Comparison of ENCODE assay signal across 16 cellular contexts in the genomic region with DNA sequence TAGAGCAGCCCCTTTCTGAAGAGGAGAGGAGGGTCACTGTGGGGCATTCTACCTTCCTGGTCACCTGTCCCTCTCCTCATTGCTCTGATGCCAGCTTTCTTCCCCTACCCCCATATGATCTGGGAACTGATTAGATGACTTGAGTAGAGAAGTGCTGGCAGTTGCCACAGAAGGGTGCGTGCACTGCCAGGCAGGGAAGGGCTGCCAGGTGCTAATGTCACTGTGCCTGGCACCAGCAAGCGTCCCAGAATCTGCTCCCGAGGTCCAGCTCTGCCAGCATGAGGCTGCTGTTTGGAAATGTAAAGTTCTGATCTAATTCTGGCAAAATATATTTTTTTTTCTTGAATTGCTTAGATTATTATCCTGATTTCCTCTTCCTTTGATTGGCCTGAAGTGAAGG. TPM values are rescaled to one million over a fixed set of nuclear protein-coding genes. Genes with fewer than 3 reads are reported as not detected.
DNase-seq lines count a peak whose midpoint lies in the region; ATAC-seq and TF ChIP-seq lines count a peak whose summit lies in the region.
"Had no signal": no experiment of that assay in that cellular context is flagged by ENCODE, and none has a peak within 500 bp of the region (broad histone marks: within the 10 kb centered on the region; RNA-seq: fewer than 3 reads in every experiment).

No MANE protein-coding gene starts in this region.

- H3K27ac ChIP-seq in breast epithelium (peak overlapping the region; percentile 68 to 78), esophagus muscularis mucosa (replicated peaks in 1 of 4) (peak overlapping the region; percentile 9 to 67 (median 54)), tibial artery (peak overlapping the region; percentile 59 to 69)
- H3K27ac ChIP-seq: suprapubic skin had no signal

- DNase-seq in breast epithelium (ENCODE audit: low spot score in 2 of 2) (peak in 1 of 2 donors; percentile 23), MCF 10A (ENCODE audit: unreplicated experiment) (no peak), esophagus muscularis mucosa (ENCODE audit: extremely low spot score) (no peak), myocyte (ENCODE audit: low read depth) (peak; percentile 19), tibial artery (peak; percentile 20 to 82)
- no peak for DNase-seq in activated naive CD4-positive, alpha-beta T cell treated with anti-CD3 and anti-CD28 coated beads, Interleukin-2, amount 50 U/mL, for 72 hours (ENCODE audit: low spot score in 2 of 2)
- DNase-seq: activated CD4-positive, alpha-beta T cell treated with anti-CD3 and anti-CD28 coated beads, Interleukin-2, amount 50 U/mL, for 4 hours; effector memory CD8-positive, alpha-beta T cell; naive thymus-derived CD4-positive, alpha-beta T cell; NCI-H510A treated with DMSO at 0.1 percent for 48 hours; SHP77; T-cell had no signal

- H3K4me3 ChIP-seq in breast epithelium (no peak overlapping the region), esophagus muscularis mucosa (no peak overlapping the region), tibial artery (no peak overlapping the region)
- H3K4me3 ChIP-seq: suprapubic skin had no signal

- no peak overlapping the region for H3K4me3 Mint-ChIP-seq in MCF 10A (ENCODE audit: unreplicated experiment)
- H3K4me3 Mint-ChIP-seq: CD14-positive monocyte; effector memory CD8-positive, alpha-beta T cell; naive thymus-derived CD4-positive, alpha-beta T cell; T-cell had no signal

- CTCF ChIA-PET in MCF 10A (lab: Yijun Ruan, JAX) = interaction anchor here (0.6 to 1.5 kb wide), 4 partner anchors 14 to 881 kb away, joined by 3 to 4 read pairs (median 3); no protein-coding TSS in a partner anchor

- TF ChIP-seq POLR2A in breast epithelium (IDR thresholded peaks at IDR 0.05) = no peak
- no peak for TF ChIP-seq POLR2A in esophagus muscularis mucosa (IDR thresholded peaks at IDR 0.05; ENCODE audit: low read depth)

- H3K36me3 Mint-ChIP-seq in MCF 10A (ENCODE audit: insufficient read depth, unreplicated experiment) = no peaks in the 10 kb centered on the region
- no peaks in the 10 kb centered on the region for H3K36me3 Mint-ChIP-seq in activated naive CD4-positive, alpha-beta T cell treated with anti-CD3 and anti-CD28 coated beads, Interleukin-2, amount 50 U/mL, for 72 hours
- H3K36me3 Mint-ChIP-seq: CD14-positive monocyte; naive thymus-derived CD4-positive, alpha-beta T cell; T-cell had no signal

- POLR2A ChIA-PET in MCF 10A (lab: Yijun Ruan, JAX) = interaction anchor here (0.6 kb wide), 1 partner anchor 263 kb away, joined by 4 read pairs; no protein-coding TSS in a partner anchor

- no peaks in the 10 kb centered on the region for H3K27me3 ChIP-seq in breast epithelium
- H3K27me3 ChIP-seq in esophagus muscularis mucosa = no peaks in the 10 kb centered on the region
- H3K27me3 ChIP-seq in tibial artery = no peaks in the 10 kb centered on the region
- H3K27me3 ChIP-seq: suprapubic skin had no signal

- ATAC-seq in GM18867 (IDR thresholded peaks at IDR 0.05; ENCODE audit: unreplicated experiment) (no peak), HG02623 (IDR thresholded peaks at IDR 0.05; ENCODE audit: unreplicated experiment) (no peak)
- ATAC-seq in activated naive CD4-positive, alpha-beta T cell treated with anti-CD3 and anti-CD28 coated beads, Interleukin-2, amount 50 U/mL, for 72 hours = no peak
- ATAC-seq: effector memory CD8-positive, alpha-beta T cell; naive thymus-derived CD4-positive, alpha-beta T cell; T-cell had no signal

- intact Hi-C loops in breast epithelium (cut with DNase I; ENCODE audit: low total_unique reads) = no loop called here
- intact Hi-C loops in MCF 10A (cut with micrococcal nuclease) = no loop called here
- intact Hi-C loops in esophagus muscularis mucosa (cut with DNase I) = loop anchor here (5.0 kb wide), 1 partner anchor 52 kb away; the partner anchor contains the start of gene PPM1L
- intact Hi-C loops in tibial artery (cut with DNase I; ENCODE audit: low total_unique reads) = no loop called here

- H3K36me3 ChIP-seq in breast epithelium (no peaks in the 10 kb centered on the region), esophagus muscularis mucosa (no peaks in the 10 kb centered on the region), tibial artery (no peaks in the 10 kb centered on the region)
- H3K36me3 ChIP-seq: suprapubic skin had no signal

- 59% methylated on average over 3 of the region's 3 CpGs for WGBS in esophagus muscularis mucosa

- no peak for TF ChIP-seq EP300 in esophagus muscularis mucosa (IDR thresholded peaks at IDR 0.05)

- H3K27me3 Mint-ChIP-seq in MCF 10A (ENCODE audit: insufficient read depth, unreplicated experiment) = no peaks in the 10 kb centered on the region
- H3K27me3 Mint-ChIP-seq: effector memory CD8-positive, alpha-beta T cell; T-cell had no signal

- TF ChIP-seq CTCF in breast epithelium (IDR thresholded peaks at IDR 0.05) (no peak), MCF 10A (IDR thresholded peaks at IDR 0.05; ENCODE audit: unreplicated experiment) (no peak), esophagus muscularis mucosa (IDR thresholded peaks at IDR 0.05) (no peak), tibial artery (IDR thresholded peaks at IDR 0.05) (no peak)

- no peaks in the 10 kb centered on the region for H3K9me3 ChIP-seq in breast epithelium
- no peaks in the 10 kb centered on the region for H3K9me3 ChIP-seq in esophagus muscularis mucosa
- no peaks in the 10 kb centered on the region for H3K9me3 ChIP-seq in tibial artery
- H3K9me3 ChIP-seq: suprapubic skin had no signal

- no peaks in the 10 kb centered on the region for H3K9me3 Mint-ChIP-seq in MCF 10A (ENCODE audit: unreplicated experiment)
- no peaks in the 10 kb centered on the region for H3K9me3 Mint-ChIP-seq in activated naive CD4-positive, alpha-beta T cell treated with anti-CD3 and anti-CD28 coated beads, Interleukin-2, amount 50 U/mL, for 72 hours
- H3K9me3 Mint-ChIP-seq: CD14-positive monocyte; effector memory CD8-positive, alpha-beta T cell; naive thymus-derived CD4-positive, alpha-beta T cell; T-cell had no signal

- no peak overlapping the region for H3K27ac Mint-ChIP-seq in MCF 10A (ENCODE audit: low read depth, unreplicated experiment)
- H3K27ac Mint-ChIP-seq in activated naive CD4-positive, alpha-beta T cell treated with anti-CD3 and anti-CD28 coated beads, Interleukin-2, amount 50 U/mL, for 72 hours = no peak overlapping the region
- H3K27ac Mint-ChIP-seq: effector memory CD8-positive, alpha-beta T cell; naive thymus-derived CD4-positive, alpha-beta T cell; T-cell had no signal

- BruUV-seq in MCF 10A (replicated peaks; lab: Mats Ljungman, UMichigan) = no TSS peak

- peaks cover 4% of the 10 kb centered on the region for H3K4me1 Mint-ChIP-seq in MCF 10A (ENCODE audit: insufficient read depth, unreplicated experiment)
- H3K4me1 Mint-ChIP-seq: T-cell had no signal

- H3K4me1 ChIP-seq in breast epithelium = peaks cover 0 to 8% of the 10 kb centered on the region in 2 donors
- peaks cover 58 to 85% (median 74%) of the 10 kb centered on the region in 4 donors for H3K4me1 ChIP-seq in esophagus muscularis mucosa
- peaks cover 0 to 78% (median 50%) of the 10 kb centered on the region in 4 donors for H3K4me1 ChIP-seq in tibial artery

RNA-seq across cellular contexts. Expression of gene PPM1L, which starts 52.8 kb away (rescaled TPM):
- total RNA-seq in breast epithelium (100 to 1,000 TPM in 1 of 3 donors, 10 to 100 TPM in 2; 12.8 to 136 (median 24.6) TPM), MCF 10A (2022) (1.7 and 2.1 TPM in 2 replicates), esophagus muscularis mucosa (10 to 100 TPM; 30.8 to 88.1 (median 52.7) TPM), myocyte (4.0 and 5.1 TPM in 2 replicates)
- polyA plus RNA-seq in myocyte (2012) = 0.30 TPM
- total RNA-seq in activated naive CD4-positive, alpha-beta T cell treated with anti-CD3 and anti-CD28 coated beads, Interleukin-2, amount 50 U/mL, for 72 hours = 1 to 10 TPM; 2.1 to 3.5 TPM

Comparison
In these comparisons a context has a peak if more than half of its experiments do, and no peak if none do; other contexts are left out.
1. DNase-seq: peak in myocyte (single experiment) and tibial artery (2 of 2); none in MCF 10A (single experiment), esophagus muscularis mucosa (single experiment) and activated naive CD4-positive, alpha-beta T cell treated with anti-CD3 and anti-CD28 coated beads, Interleukin-2, amount 50 U/mL, for 72 hours (0 of 2).
2. Peak in every context shown above with its lines, with median percentiles within 50 percentile points of each other: H3K27ac ChIP-seq.